In genomic region chr9:101200852-101201251, GRCh38 we compare ENCODE assay signal across 30 cellular contexts.
"Had no signal": no experiment of that assay in that cellular context is flagged by ENCODE, and none has a peak within 500 bp of the region (broad histone marks: within the 10 kb centered on the region; RNA-seq: fewer than 3 reads in every experiment).

No MANE protein-coding gene starts in this region.

- H3K27ac ChIP-seq: ascending aorta, cardiac muscle cell, WERI-Rb-1 had no signal

- ATAC-seq: activated CD4-positive, alpha-beta T cell treated with anti-CD3 and anti-CD28 coated beads for 36 hours; activated CD4-positive, CD25-positive, alpha-beta regulatory T cell treated with anti-CD3 and anti-CD28 coated beads, Interleukin-2, amount 50 U/mL, for 24 hours; activated CD8-positive, alpha-beta memory T cell treated with anti-CD3 and anti-CD28 coated beads, Interleukin-2, amount 10 ng/mL, durations not matched to agents 7 days and 5 days; activated CD8-positive, alpha-beta T cell treated with anti-CD3 and anti-CD28 coated beads, Interleukin-2, amount 10 ng/mL, durations not matched to agents 7 days and 5 days; activated naive CD8-positive, alpha-beta T cell treated with anti-CD3 and anti-CD28 coated beads, Interleukin-2, amount 50 U/mL, for 24 hours; WTC11 had no signal

- H3K27me3 ChIP-seq: ascending aorta, cardiac muscle cell had no signal

- H3K4me3 ChIP-seq: ascending aorta, cardiac muscle cell had no signal

- H3K4me1 ChIP-seq: ascending aorta had no signal

- DNase-seq: activated CD4-positive, alpha-beta memory T cell treated with anti-CD3 and anti-CD28 coated beads, Interleukin-2, amount 10 ng/mL, durations not matched to agents 7 days and 5 days; activated CD4-positive, alpha-beta T cell treated with anti-CD3 and anti-CD28 coated beads for 1 hour; activated CD4-positive, alpha-beta T cell treated with anti-CD3 and anti-CD28 coated beads for 36 hours; activated CD4-positive, alpha-beta T cell treated with anti-CD3 and anti-CD28 coated beads for 48 hours; activated CD4-positive, alpha-beta T cell treated with anti-CD3 and anti-CD28 coated beads, Interleukin-2, amount 10 ng/mL, durations not matched to agents 7 days and 5 days; activated CD4-positive, alpha-beta T cell treated with anti-CD3 and anti-CD28 coated beads, Interleukin-2, amount 50 U/mL, for 48 hours; activated CD4-positive, CD25-positive, alpha-beta regulatory T cell; activated CD8-positive, alpha-beta memory T cell treated with anti-CD3 and anti-CD28 coated beads for 24 hours; activated CD8-positive, alpha-beta memory T cell treated with anti-CD3 and anti-CD28 coated beads, Interleukin-2, amount 10 ng/mL, durations not matched to agents 7 days and 5 days; activated CD8-positive, alpha-beta memory T cell treated with anti-CD3 and anti-CD28 coated beads, Interleukin-2, amount 50 U/mL, for 48 hours; activated CD8-positive, alpha-beta T cell treated with anti-CD3 and anti-CD28 coated beads, Interleukin-2, amount 10 ng/mL, durations not matched to agents 7 days and 5 days; activated effector memory CD4-positive, alpha-beta T cell treated with Interleukin-2 at 50 U/mL for 16 hours; activated gamma-delta T cell; activated naive CD4-positive, alpha-beta T cell treated with anti-CD3 and anti-CD28 coated beads, Interleukin-2, amount 10 ng/mL, durations not matched to agents 7 days and 5 days; activated naive CD4-positive, alpha-beta T cell treated with Interleukin-2 at 50 U/mL for 16 hours; activated naive CD8-positive, alpha-beta T cell treated with anti-CD3 and anti-CD28 coated beads, Interleukin-2, amount 10 ng/mL, durations not matched to agents 7 days and 5 days; activated naive CD8-positive, alpha-beta T cell treated with anti-CD3 and anti-CD28 coated beads, Interleukin-2, amount 50 U/mL, for 24 hours; activated T-cell treated with anti-CD3 and anti-CD28 coated beads, Interleukin-2, amount 50 U/mL, for 24 hours; activated T-cell treated with anti-CD3 and anti-CD28 coated beads, Interleukin-2, amount 50 U/mL, for 48 hours; amygdala; anterior cingulate cortex; cerebellar nuclear complex; T-helper 1 cell; T-helper 2 cell; T-helper 9 cell; WERI-Rb-1 had no signal

- H3K9me3 ChIP-seq: ascending aorta had no signal

- H3K36me3 ChIP-seq: ascending aorta, cardiac muscle cell, WERI-Rb-1 had no signal
